In genomic region chr11:72793452-72794367, GRCh38 we compare ENCODE assay signal across 1 cellular context.
A peak's percentile ranks its signal among the peaks of the same experiment; 100 is the strongest.
TF ChIP-seq lines count a peak whose summit lies in the region.

TSS of gene STARD10 (minus strand) at chr11:72794047. CDS start at chr11:72781181, 12,866 bp downstream.

TF ChIP-seq in K562, 482 proteins besides CTCF, POLR2A, EP300 and RAD21 (continued from another document and continues in another):
- peak; percentile 52; the same call in 1 of the 2 replicates for TF ChIP-seq ZNF395 (CRISPR knock-in tag; IDR thresholded peaks at IDR 0.05)
- no peak for TF ChIP-seq HBP1 (CRISPR knock-in tag; IDR thresholded peaks at IDR 0.05)
- peak; percentile 80; the same call in 1 of the 2 replicates for TF ChIP-seq ZNF592 (IDR thresholded peaks at IDR 0.05)
- TF ChIP-seq TEAD1 (CRISPR knock-in tag; IDR thresholded peaks at IDR 0.05) = peak; percentile 65 to 95; a peak in 3 of 4 replicates
- TF ChIP-seq GTF2E2 (tag; IDR thresholded peaks at IDR 0.05) = no peak; the same call in 1 of the 2 replicates
- peak; percentile 20; the same call in 1 of the 2 replicates for TF ChIP-seq GMEB1 (CRISPR knock-in tag; IDR thresholded peaks at IDR 0.05)
- TF ChIP-seq PATZ1 (CRISPR knock-in tag; IDR thresholded peaks at IDR 0.05; ENCODE audit: borderline replicate concordance) = no peak
- no peak for TF ChIP-seq MIER1 (IDR thresholded peaks at IDR 0.05; ENCODE audit: low read depth)
- TF ChIP-seq ELF4 (CRISPR knock-in tag; IDR thresholded peaks at IDR 0.05) = no peak
- no peak for TF ChIP-seq SMAD1 (IDR thresholded peaks at IDR 0.05; ENCODE audit: low read depth, low read length, partially characterized antibody)
- no peak for TF ChIP-seq RFX7 (CRISPR knock-in tag; IDR thresholded peaks at IDR 0.05)
- TF ChIP-seq MXI1 (IDR thresholded peaks at IDR 0.05; ENCODE audit: low read depth, low read length) = peak; percentile 8; the same call in 1 of the 2 replicates
- peak; percentile 66; the same call in 1 of the 2 replicates for TF ChIP-seq PHF8 (IDR thresholded peaks at IDR 0.05; ENCODE audit: borderline replicate concordance, low read length)
- TF ChIP-seq PREB (CRISPR knock-in tag; IDR thresholded peaks at IDR 0.05) = peak; percentile 51; the same call in 1 of the 2 replicates
- TF ChIP-seq HDAC6 (IDR thresholded peaks at IDR 0.05; ENCODE audit: low read depth, low read length) = no peak
- TF ChIP-seq ZNF384 (IDR thresholded peaks at IDR 0.05; ENCODE audit: low read depth, low read length) = no peak
- no peak for TF ChIP-seq ARHGAP35 (IDR thresholded peaks at IDR 0.05; ENCODE audit: partially characterized antibody)
- TF ChIP-seq U2AF1 (optimal IDR thresholded peaks at IDR 0.05; ENCODE audit: low read depth, low read length) = no peak
- TF ChIP-seq ZNF282 (CRISPR knock-in tag; IDR thresholded peaks at IDR 0.05) = no peak
- no peak for TF ChIP-seq GTF2A2 (tag; IDR thresholded peaks at IDR 0.05)
- no peak for TF ChIP-seq NFXL1 (CRISPR knock-in tag; IDR thresholded peaks at IDR 0.05)
- TF ChIP-seq THRA (IDR thresholded peaks at IDR 0.05) = no peak
- no peak for TF ChIP-seq ATF1 (CRISPR knock-in tag; IDR thresholded peaks at IDR 0.05)
- TF ChIP-seq ATF1 (tag; IDR thresholded peaks at IDR 0.05) = peak; percentile 94
- TF ChIP-seq ARID4B (CRISPR knock-in tag; IDR thresholded peaks at IDR 0.05) = no peak; the same call in 1 of the 2 replicates
- no peak; the same call in 1 of the 2 replicates for TF ChIP-seq THRB (CRISPR knock-in tag; conservative IDR thresholded peaks at IDR 0.05)
- TF ChIP-seq CBX8 (IDR thresholded peaks at IDR 0.05; ENCODE audit: borderline replicate concordance, extremely low read depth, low read depth, low read length, poor library complexity, severe bottlenecking) = no peak
- TF ChIP-seq ZC3H8 (IDR thresholded peaks at IDR 0.05) = no peak
- no peak for TF ChIP-seq PTTG1 (tag; IDR thresholded peaks at IDR 0.05; ENCODE audit: low read depth)
- TF ChIP-seq RBM15 (IDR thresholded peaks at IDR 0.05; ENCODE audit: insufficient read depth, low read length) = no peak
- no peak for TF ChIP-seq PHB (CRISPR knock-in tag; IDR thresholded peaks at IDR 0.05)
- no peak for TF ChIP-seq TCFL5 (CRISPR knock-in tag; conservative IDR thresholded peaks at IDR 0.05)
- TF ChIP-seq DIDO1 (tag; IDR thresholded peaks at IDR 0.05; ENCODE audit: low read depth) = peak; percentile 83
- TF ChIP-seq MAX (CRISPR knock-in tag; IDR thresholded peaks at IDR 0.05) = peak; percentile 80
- no peak for TF ChIP-seq GABPB2 (CRISPR knock-in tag; conservative IDR thresholded peaks at IDR 0.05)
- TF ChIP-seq POLR3G (IDR thresholded peaks at IDR 0.05; ENCODE audit: extremely low read depth, insufficient read length, insufficient replicate concordance) = no peak
- TF ChIP-seq SMARCB1 (IDR thresholded peaks at IDR 0.05; ENCODE audit: insufficient read length, low read depth) = no peak
- no peak for TF ChIP-seq DDX20 (tag; IDR thresholded peaks at IDR 0.05; ENCODE audit: low read depth)
- no peak for TF ChIP-seq ZNF75A (CRISPR knock-in tag; IDR thresholded peaks at IDR 0.05)
- TF ChIP-seq TBL1XR1 (IDR thresholded peaks at IDR 0.05; ENCODE audit: low read length in 2 of 2) = peak in 1 of 2 experiments; percentile 66; a peak in 2 of 4 replicates
